Comparison of ENCODE assay signal across 20 cellular contexts in genomic region chr11:66870616-66871520, GRCh38. TPM values are rescaled to one million over a fixed set of nuclear protein-coding genes. Genes with fewer than 3 reads are reported as not detected.
A peak's percentile ranks its signal among the peaks of the same experiment; 100 is the strongest.
DNase-seq lines count a peak whose midpoint lies in the region; ATAC-seq and TF ChIP-seq lines count a peak whose summit lies in the region.
"Had no signal": no experiment of that assay in that cellular context is flagged by ENCODE, and none has a peak within 500 bp of the region (broad histone marks: within the 10 kb centered on the region; RNA-seq: fewer than 3 reads in every experiment).

No MANE protein-coding gene starts in this region.

- H3K18ac ChIP-seq in neuronal stem cell (ENCODE audit: low read length): peak overlapping the region; percentile 54

- no peak overlapping the region for H2BK120ac ChIP-seq in neuronal stem cell (ENCODE audit: low read depth, low read length)

- H3K27ac ChIP-seq in right cardiac atrium (ENCODE audit: low read length) (no peak overlapping the region), heart right ventricle (no peak overlapping the region), neuronal stem cell (replicated peaks; ENCODE audit: low read length) (no peak overlapping the region)
- H3K27ac ChIP-seq: HL-60 had no signal

- H2BK12ac ChIP-seq in neuronal stem cell (ENCODE audit: low read length): no peak overlapping the region

- H3K4ac ChIP-seq in neuronal stem cell (ENCODE audit: low read length): no peak overlapping the region

- no peaks in the 10 kb centered on the region for H3K9me3 ChIP-seq in right cardiac atrium (ENCODE audit: control insufficient read depth, low read length)
- no peaks in the 10 kb centered on the region for H3K9me3 ChIP-seq in heart right ventricle
- H3K9me3 ChIP-seq in neuronal stem cell (replicated peaks in 1 of 2; ENCODE audit: control insufficient read depth in 2 of 2, insufficient read depth in 1 of 2, low read depth in 1 of 2, low read length in 2 of 2): no peaks in the 10 kb centered on the region
- H3K9me3 ChIP-seq: BE2C had no signal

- no peak for ATAC-seq in right cardiac atrium
- ATAC-seq in heart right ventricle: no peak
- ATAC-seq in GM18909 (IDR thresholded peaks at IDR 0.05; ENCODE audit: poor library complexity, unreplicated experiment): no peak
- ATAC-seq: GM12878 had no signal

- H3K36me3 ChIP-seq in heart right ventricle: peaks cover 0 to 16% (median 0%) of the 10 kb centered on the region in 9 donors
- H3K36me3 ChIP-seq in neuronal stem cell (replicated peaks in 1 of 2; ENCODE audit: control insufficient read depth in 2 of 2, insufficient read depth in 2 of 2, low read length in 2 of 2): peaks cover 0 to 2% of the 10 kb centered on the region in 2 donors

- no peak overlapping the region for H3K27ac Mint-ChIP-seq in chondrocyte (ENCODE audit: unreplicated experiment)
- H3K27ac Mint-ChIP-seq: CD4-positive, CD25-positive, alpha-beta regulatory T cell; CD8-positive, alpha-beta memory T cell had no signal

- H3K79me1 ChIP-seq in neuronal stem cell (ENCODE audit: low read depth, low read length): peaks cover 2% of the 10 kb centered on the region

- H2BK5ac ChIP-seq in neuronal stem cell (ENCODE audit: low read length): no peak overlapping the region

- H3K9me3 Mint-ChIP-seq in chondrocyte (ENCODE audit: low read depth): no peaks in the 10 kb centered on the region
- H3K9me3 Mint-ChIP-seq: CD8-positive, alpha-beta memory T cell; H9 had no signal

- intact Hi-C loops in right cardiac atrium (cut with DNase I): no loop called here
- intact Hi-C loops in heart right ventricle (cut with DNase I): no loop called here

- TF ChIP-seq CTCF in heart right ventricle (IDR thresholded peaks at IDR 0.05) (no peak), chondrocyte (IDR thresholded peaks at IDR 0.05) (no peak)

- H3K9ac ChIP-seq in neuronal stem cell (ENCODE audit: low read depth, low read length, poor library complexity): no peak overlapping the region

- H3K4me3 ChIP-seq in right cardiac atrium (ENCODE audit: low read length) (no peak overlapping the region), heart right ventricle (no peak overlapping the region), neuronal stem cell (ENCODE audit: low read length in 2 of 2) (no peak overlapping the region)
- H3K4me3 ChIP-seq: GM12878 had no signal

- H3K4me3 Mint-ChIP-seq in chondrocyte (ENCODE audit: unreplicated experiment): no peak overlapping the region
- H3K4me3 Mint-ChIP-seq: CD4-positive, CD25-positive, alpha-beta regulatory T cell; CD8-positive, alpha-beta memory T cell; H9 had no signal

- peak overlapping the region; percentile 6 for H4K8ac ChIP-seq in neuronal stem cell (ENCODE audit: low read depth, low read length)

- no peak overlapping the region for H2AFZ ChIP-seq in neuronal stem cell (ENCODE audit: low read length)

- peak overlapping the region; percentile 73 for H3K23ac ChIP-seq in neuronal stem cell (ENCODE audit: low read depth, low read length, poor library complexity)

- no peak overlapping the region for H3K4me2 ChIP-seq in neuronal stem cell (ENCODE audit: insufficient read depth, low read length, poor library complexity, severe bottlenecking)

- no peak overlapping the region for H2AK5ac ChIP-seq in neuronal stem cell (ENCODE audit: low read depth, low read length)

- H2BK15ac ChIP-seq in neuronal stem cell (ENCODE audit: low read length): no peak overlapping the region

- DNase-seq in right cardiac atrium (peak in 2 of 3 donors; percentile 10 to 46), heart right ventricle (no peak), chondrocyte (ENCODE audit: low spot score) (peak; percentile 91), neuronal stem cell (ENCODE audit: low spot score) (no peak), hepatic stellate cell (ENCODE audit: low spot score) (no peak)
- no peak for DNase-seq in activated CD4-positive, alpha-beta T cell treated with anti-CD3 and anti-CD28 coated beads, Interleukin-2, amount 50 U/mL, for 48 hours
- DNase-seq: 8988T; BE2C; C1 segment of cervical spinal cord; CD4-positive, CD25-positive, alpha-beta regulatory T cell; CD8-positive, alpha-beta memory T cell; COR-L47; DMS 273 treated with DMSO at 0.1 percent for 48 hours; DMS53; DND-41; EL; H9 had no signal

- peak overlapping the region; percentile 79 for H3K14ac ChIP-seq in neuronal stem cell (ENCODE audit: low read length)

- H3K4me1 ChIP-seq in right cardiac atrium (ENCODE audit: control insufficient read depth, insufficient read depth, low read length) (no peaks in the 10 kb centered on the region), heart right ventricle (peaks cover 0 to 7% (median 0%) of the 10 kb centered on the region in 9 donors), neuronal stem cell (ENCODE audit: control insufficient read depth in 2 of 2, insufficient read depth in 1 of 2, low read depth in 1 of 2, low read length in 2 of 2) (peaks cover 6 to 7% of the 10 kb centered on the region in 2 donors)
- H3K4me1 ChIP-seq: BE2C had no signal

- 94% methylated on average over 39 of the region's 39 CpGs for WGBS in right cardiac atrium
- WGBS in heart right ventricle, 2 donors: 93 to 95% methylated on average over 39 of the region's 39 CpGs
- no CpG with 5 or more reads among the region's 39 CpGs for WGBS in neuronal stem cell (ENCODE audit: extremely low coverage in 2 of 2, insufficient read length in 2 of 2, insufficient replicate concordance in 1 of 2), 2 donors

- H3K27me3 Mint-ChIP-seq in chondrocyte (ENCODE audit: low read depth): no peaks in the 10 kb centered on the region
- H3K27me3 Mint-ChIP-seq: CD4-positive, CD25-positive, alpha-beta regulatory T cell had no signal

- no peaks in the 10 kb centered on the region for H3K27me3 ChIP-seq in right cardiac atrium (ENCODE audit: control insufficient read depth, insufficient read depth)
- H3K27me3 ChIP-seq in heart right ventricle: no peaks in the 10 kb centered on the region
- H3K27me3 ChIP-seq in neuronal stem cell (ENCODE audit: control insufficient read depth in 3 of 3, insufficient read depth in 3 of 3, low read depth in 1 of 3, low read length in 3 of 3): no peaks in the 10 kb centered on the region
- H3K27me3 ChIP-seq: BE2C had no signal

- H3K36me3 Mint-ChIP-seq in chondrocyte (ENCODE audit: low read depth): no peaks in the 10 kb centered on the region
- H3K36me3 Mint-ChIP-seq: CD4-positive, CD25-positive, alpha-beta regulatory T cell; CD8-positive, alpha-beta memory T cell had no signal

- no peaks in the 10 kb centered on the region for H3K4me1 Mint-ChIP-seq in chondrocyte (ENCODE audit: low read depth)

- no peak overlapping the region for H4K91ac ChIP-seq in neuronal stem cell (ENCODE audit: low read depth, low read length, poor library complexity)

RNA-seq across cellular contexts. Expression of gene LRFN4, which starts 14.0 kb away (rescaled TPM):
- total RNA-seq in right cardiac atrium (10 to 100 TPM; 10.8 to 14.6 (median 11.6) TPM), heart right ventricle (10 to 100 TPM in 9 of 10 donors, 1 to 10 TPM in 1; 9.1 to 20.7 (median 13.6) TPM), chondrocyte (33.8 to 47.2 TPM (median 46.8 TPM) in 3 replicates)
- polyA plus RNA-seq in right cardiac atrium (11.8 TPM), heart right ventricle (10 to 100 TPM; 13.7 to 33.1 TPM)
- polyA plus RNA-seq in neuronal stem cell (2013, experiment 1 of 2): 19.8 TPM
- polyA plus RNA-seq in neuronal stem cell (2013, experiment 2 of 2): 20.8 TPM

RNA-seq across cellular contexts. Expression of gene RCE1, which starts 27.6 kb away (rescaled TPM):
- total RNA-seq in right cardiac atrium (1 to 10 TPM; 5.3 to 9.4 (median 6.8) TPM), heart right ventricle (1 to 10 TPM; 2.5 to 7.5 (median 4.9) TPM), chondrocyte (17.0 to 18.8 TPM (median 17.3 TPM) in 3 replicates)
- polyA plus RNA-seq in right cardiac atrium (4.8 TPM), heart right ventricle (1 to 10 TPM; 3.4 to 9.2 TPM)
- 25.4 TPM for polyA plus RNA-seq in neuronal stem cell (2013, experiment 1 of 2)
- polyA plus RNA-seq in neuronal stem cell (2013, experiment 2 of 2): 23.9 TPM

Comparison
In these comparisons a context has a peak if more than half of its experiments do, and no peak if none do; other contexts are left out.
1. DNase-seq: peak in right cardiac atrium (2 of 3) and chondrocyte (single experiment); none in heart right ventricle (0 of 2), neuronal stem cell (single experiment), activated CD4-positive, alpha-beta T cell treated with anti-CD3 and anti-CD28 coated beads, Interleukin-2, amount 50 U/mL, for 48 hours (0 of 2) and hepatic stellate cell (single experiment).